10 cellular contexts compared by ENCODE assay signal in the genomic region with DNA sequence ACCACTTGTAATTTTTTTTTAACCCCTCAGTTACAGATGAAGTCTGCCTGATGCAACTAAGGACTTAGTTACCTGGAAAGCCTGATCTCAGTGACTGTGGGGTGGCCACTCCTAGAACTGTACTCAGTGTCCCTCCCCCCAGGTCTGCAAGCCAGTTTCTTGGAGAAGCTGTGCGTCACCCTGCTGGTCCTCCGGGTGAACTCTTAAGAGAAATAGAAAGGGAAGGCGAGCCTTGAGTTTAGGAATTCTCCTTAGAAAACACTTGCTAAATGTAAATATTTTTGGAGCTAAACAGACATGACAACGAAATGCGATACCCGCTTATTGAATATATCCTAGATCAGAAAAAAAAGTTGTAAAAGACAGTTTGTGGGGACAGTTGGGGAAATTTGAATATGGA. TPM values are rescaled to one million over a fixed set of nuclear protein-coding genes. Genes with fewer than 3 reads are reported as not detected.
DNase-seq lines count a peak whose midpoint lies in the region; ATAC-seq and TF ChIP-seq lines count a peak whose summit lies in the region.
"Had no signal": no experiment of that assay in that cellular context is flagged by ENCODE, and none has a peak within 500 bp of the region (broad histone marks: within the 10 kb centered on the region; RNA-seq: fewer than 3 reads in every experiment).

No MANE protein-coding gene starts in this region.

- in situ Hi-C loops in brain microvascular endothelial cell (cut with HindIII; ENCODE audit: low pct_ligation_motif_present, low sequenced_read_pairs): no loop called here

- peaks cover 0 to 9% (median 0%) of the 10 kb centered on the region in 3 donors for H3K4me1 Mint-ChIP-seq in T-cell

- no peaks in the 10 kb centered on the region for H3K9me3 ChIP-seq in smooth muscle cell (replicated peaks; ENCODE audit: low read depth)

- ATAC-seq in T-cell (replicated peaks in 1 of 4): no peak

- no peak overlapping the region for H3K4me3 Mint-ChIP-seq in T-cell
- H3K4me3 Mint-ChIP-seq: activated CD4-positive, alpha-beta memory T cell treated with anti-CD3 and anti-CD28 coated beads for 36 hours had no signal

- H4K20me1 ChIP-seq in smooth muscle cell (ENCODE audit: low read depth): no peaks in the 10 kb centered on the region

- no peaks in the 10 kb centered on the region for H3K36me3 ChIP-seq in brain microvascular endothelial cell (replicated peaks)
- H3K36me3 ChIP-seq in smooth muscle cell (ENCODE audit: low read depth): no peaks in the 10 kb centered on the region

- POLR2A ChIA-PET in T-cell (lab: Charles Lee): no interaction called here

- H3F3A ChIP-seq in smooth muscle cell (ENCODE audit: low read depth): peaks cover 25% of the 10 kb centered on the region

- peak overlapping the region; percentile 79 for H3K4me2 ChIP-seq in smooth muscle cell

- TF ChIP-seq CTCF in brain microvascular endothelial cell (IDR thresholded peaks at IDR 0.05; ENCODE audit: low read depth, low read length, missing control alignments): peak; percentile 25
- no peak for TF ChIP-seq CTCF in smooth muscle cell (IDR thresholded peaks at IDR 0.05; ENCODE audit: borderline replicate concordance, insufficient read depth, poor library complexity, severe bottlenecking)
- TF ChIP-seq CTCF in GM10266 (IDR thresholded peaks at IDR 0.05; ENCODE audit: control insufficient read depth, insufficient read depth, low read depth, missing control alignments): no peak

- no peaks in the 10 kb centered on the region for H3K27me3 Mint-ChIP-seq in T-cell
- H3K27me3 Mint-ChIP-seq: activated CD4-positive, alpha-beta memory T cell treated with anti-CD3 and anti-CD28 coated beads for 36 hours had no signal

- H3K27ac Mint-ChIP-seq in T-cell: no peak overlapping the region
- H3K27ac Mint-ChIP-seq: activated CD4-positive, alpha-beta memory T cell treated with anti-CD3 and anti-CD28 coated beads for 36 hours had no signal

- no peaks in the 10 kb centered on the region for H3K27me3 ChIP-seq in brain microvascular endothelial cell (replicated peaks)
- no peaks in the 10 kb centered on the region for H3K27me3 ChIP-seq in smooth muscle cell (ENCODE audit: low read depth)

- H3K9ac ChIP-seq in smooth muscle cell (ENCODE audit: low read depth): peak overlapping the region; percentile 42

- H3K4me1 ChIP-seq in smooth muscle cell (ENCODE audit: low read depth): peaks cover 29% of the 10 kb centered on the region

- H3K27ac ChIP-seq in brain microvascular endothelial cell (peak overlapping the region; percentile 88), smooth muscle cell (ENCODE audit: low read depth) (peak overlapping the region; percentile 78)

- 77% methylated on average over 6 of the region's 6 CpGs for WGBS in smooth muscle cell (ENCODE audit: low lambda C conversion rate)

- DNase-seq in H4 (ENCODE audit: low spot score) (peak; percentile 81), brain microvascular endothelial cell (peak; percentile 86), iPS-NIHi7 (ENCODE audit: extremely low spot score) (peak; percentile 31), smooth muscle cell (lab: John Stamatoyannopoulos, UW; ENCODE audit: unreplicated experiment) (no peak), T-cell (no peak), GM10266 (ENCODE audit: extremely low spot score) (no peak), NCI-H1092 (lab: John Stamatoyannopoulos, UW) (no peak), NK-92 (lab: John Stamatoyannopoulos, UW; ENCODE audit: unreplicated experiment) (no peak)
- DNase-seq: activated CD4-positive, alpha-beta memory T cell treated with anti-CD3 and anti-CD28 coated beads for 36 hours; NCI-H2029 treated with DMSO at 0.1 percent for 48 hours had no signal

- peaks cover 14% of the 10 kb centered on the region for H3K36me3 Mint-ChIP-seq in T-cell

- H3K9me3 Mint-ChIP-seq in T-cell: no peaks in the 10 kb centered on the region
- H3K9me3 Mint-ChIP-seq: activated CD4-positive, alpha-beta memory T cell treated with anti-CD3 and anti-CD28 coated beads for 36 hours had no signal

- CTCF ChIA-PET in T-cell (lab: Charles Lee): no interaction called here

- no peak overlapping the region for H2AFZ ChIP-seq in smooth muscle cell (ENCODE audit: low read depth)

- H3K79me2 ChIP-seq in smooth muscle cell (ENCODE audit: low read depth): no peaks in the 10 kb centered on the region

- peak overlapping the region; percentile 50 for H3K4me3 ChIP-seq in brain microvascular endothelial cell (ENCODE audit: low read depth, low read length)
- H3K4me3 ChIP-seq in smooth muscle cell: peak overlapping the region; percentile 24

RNA-seq across cellular contexts. Expression of a gene that starts 0.7 kb away (rescaled TPM):
- total RNA-seq in H4 (2014; rRNA removed; shearing (Covaris generic)): 85.2 and 91.7 TPM in 2 replicates
- total RNA-seq in smooth muscle cell (11.6 and 16.5 TPM in 2 replicates), T-cell (under 1 TPM; 0.23 to 0.70 (median 0.35) TPM)
- 6.5 and 7.7 TPM in 2 replicates for polyA plus RNA-seq in smooth muscle cell

RNA-seq across cellular contexts. Expression of a gene that starts 17.4 kb away (rescaled TPM):
- total RNA-seq in H4 (2014; rRNA removed; shearing (Covaris generic)): 129 and 143 TPM in 2 replicates
- 72.7 and 81.1 TPM in 2 replicates for total RNA-seq in smooth muscle cell
- 150 and 175 TPM in 2 replicates for polyA plus RNA-seq in smooth muscle cell
- total RNA-seq in T-cell: 10 to 100 TPM; 60.0 to 68.6 (median 67.0) TPM

RNA-seq across cellular contexts. Expression of a gene that starts 50.9 kb away (rescaled TPM):
- 17.9 and 18.2 TPM in 2 replicates for total RNA-seq in H4 (2014; rRNA removed; shearing (Covaris generic))
- total RNA-seq in smooth muscle cell: 27.6 and 32.9 TPM in 2 replicates
- polyA plus RNA-seq in smooth muscle cell: 5.3 and 8.1 TPM in 2 replicates
- total RNA-seq in T-cell: 10 to 100 TPM; 41.1 to 46.0 (median 43.7) TPM

Comparison
In these comparisons a context has a peak if more than half of its experiments do, and no peak if none do; other contexts are left out.
1. DNase-seq: peak in H4 (single experiment), brain microvascular endothelial cell (single experiment) and iPS-NIHi7 (single experiment); none in smooth muscle cell (single experiment), T-cell (0 of 34), GM10266 (single experiment), NCI-H1092 (single experiment) and NK-92 (single experiment).